ENCODE assay signal across 13 cellular contexts in genomic region chr12:128852026-128852725, GRCh38. TPM values are rescaled to one million over a fixed set of nuclear protein-coding genes. Genes with fewer than 3 reads are reported as not detected.
"Had no signal": no experiment of that assay in that cellular context is flagged by ENCODE, and none has a peak within 500 bp of the region (broad histone marks: within the 10 kb centered on the region; RNA-seq: fewer than 3 reads in every experiment).

No MANE protein-coding gene starts in this region.

- DNase-seq: activated CD4-positive, alpha-beta T cell treated with anti-CD3 and anti-CD28 coated beads for 4 hours; activated CD8-positive, alpha-beta memory T cell treated with anti-CD3 and anti-CD28 coated beads, Interleukin-2, amount 50 U/mL, for 48 hours; activated naive CD4-positive, alpha-beta T cell treated with Interleukin-2 at 50 U/mL for 16 hours; cerebellar nuclear complex; dermis blood vessel endothelial cell; effector memory CD8-positive, alpha-beta T cell; foreskin melanocyte; psoas muscle; T-helper 17 cell; trophoblast cell had no signal

- H3K4me1 Mint-ChIP-seq: mesothelial cell of epicardium had no signal

- H3K27ac Mint-ChIP-seq: effector memory CD8-positive, alpha-beta T cell; mesothelial cell of epicardium; stimulated activated naive CD8-positive, alpha-beta T cell treated with anti-CD3 and anti-CD28 coated beads, Interleukin-15, Interleukin-2, amounts not matched to agents 100 ng/mL and 50 ng/mL, for 24 hours; T-helper 17 cell had no signal

- H3K9me3 Mint-ChIP-seq: effector memory CD8-positive, alpha-beta T cell; mesothelial cell of epicardium; stimulated activated naive CD8-positive, alpha-beta T cell treated with anti-CD3 and anti-CD28 coated beads, Interleukin-15, Interleukin-2, amounts not matched to agents 100 ng/mL and 50 ng/mL, for 24 hours had no signal

- H3K36me3 Mint-ChIP-seq: mesothelial cell of epicardium had no signal

- ATAC-seq: effector memory CD8-positive, alpha-beta T cell; psoas muscle; T-helper 17 cell had no signal

- H3K4me3 Mint-ChIP-seq: effector memory CD8-positive, alpha-beta T cell; mesothelial cell of epicardium; stimulated activated naive CD8-positive, alpha-beta T cell treated with anti-CD3 and anti-CD28 coated beads, Interleukin-15, Interleukin-2, amounts not matched to agents 100 ng/mL and 50 ng/mL, for 24 hours; T-helper 17 cell had no signal

RNA-seq across cellular contexts. Expression of gene GLT1D1, which starts 1.1 kb away (rescaled TPM):
- total RNA-seq: dermis blood vessel endothelial cell had no signal
- polyA plus RNA-seq: fibroblast of lung had no signal
